ENCODE assay signal across 33 cellular contexts in the genomic region with DNA sequence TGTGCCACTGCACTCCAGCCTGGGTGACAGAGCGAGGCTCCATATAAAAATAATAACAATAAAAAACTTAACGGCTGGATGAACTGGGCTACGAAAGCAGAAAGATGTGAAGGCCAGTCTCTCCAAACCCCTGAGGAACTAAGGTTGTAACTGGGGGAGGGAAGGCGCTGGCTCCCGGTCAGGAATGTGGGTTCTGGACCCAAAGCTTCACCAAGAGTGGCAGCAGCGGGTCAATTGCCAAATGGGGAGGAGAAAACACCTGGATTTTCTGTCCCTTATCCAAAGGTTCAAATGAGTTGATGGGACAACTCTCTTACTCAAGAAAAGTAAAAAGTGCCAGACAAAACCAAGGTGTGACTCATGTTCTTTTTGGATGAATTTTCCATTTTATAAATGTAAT.
"Had no signal": no experiment of that assay in that cellular context is flagged by ENCODE, and none has a peak within 500 bp of the region (broad histone marks: within the 10 kb centered on the region; RNA-seq: fewer than 3 reads in every experiment).

No MANE protein-coding gene starts in this region.

- H3K4me3 Mint-ChIP-seq: activated B cell treated with CpG ODN at 0.5 μM for 24 hours; activated CD4-positive, alpha-beta memory T cell treated with anti-CD3 and anti-CD28 coated beads for 36 hours; activated CD4-positive, alpha-beta T cell treated with anti-CD3 and anti-CD28 coated beads, Interleukin-2, amount 10 ng/mL, durations not matched to agents 24 days and 14 days; activated CD8-positive, alpha-beta T cell treated with anti-CD3 and anti-CD28 coated beads for 36 hours; activated naive CD4-positive, alpha-beta T cell treated with anti-CD3 and anti-CD28 coated beads, Interleukin-2, amount 10 ng/mL, durations not matched to agents 7 days and 5 days; activated naive CD4-positive, alpha-beta T cell treated with anti-CD3 and anti-CD28 coated beads, Interleukin-2, amount 50 U/mL, for 24 hours; activated naive CD8-positive, alpha-beta T cell; activated naive CD8-positive, alpha-beta T cell treated with anti-CD3 and anti-CD28 coated beads, Interleukin-2, amount 10 ng/mL, durations not matched to agents 7 days and 5 days; activated naive CD8-positive, alpha-beta T cell treated with anti-CD3 and anti-CD28 coated beads, Interleukin-2, amount 50 U/mL, for 24 hours; activated T-cell treated with anti-CD3 and anti-CD28 coated beads, Interleukin-2, amount 50 U/mL, for 4 hours; activated T-cell treated with anti-CD3 and anti-CD28 coated beads, Interleukin-2, amount 50 U/mL, for 72 hours; activated T-helper 1 cell treated with anti-CD3 and anti-CD28 coated beads, Interleukin-12 subunit alpha, Interleukin-12 subunit beta, Interleukin-2, Interleukin-4 antibody, amounts not matched to agents 30 ng/mL and 10 ng/mL and 1 ng/mL, durations not matched to agents 14 hours and 24 hours and 36 hours; brain; T-cell; T-helper 2 cell treated with Interferon-gamma antibody and Interleukin-4, amounts not matched to agents 5 μg/mL and 100 μg/mL, for 36 hours had no signal

- H3K27ac Mint-ChIP-seq: activated B cell treated with CpG ODN at 0.5 μM for 24 hours; activated CD4-positive, alpha-beta memory T cell treated with anti-CD3 and anti-CD28 coated beads for 36 hours; activated CD4-positive, alpha-beta T cell treated with anti-CD3 and anti-CD28 coated beads, Interleukin-2, amount 10 ng/mL, durations not matched to agents 24 days and 14 days; activated CD8-positive, alpha-beta T cell treated with anti-CD3 and anti-CD28 coated beads for 36 hours; activated naive CD4-positive, alpha-beta T cell treated with anti-CD3 and anti-CD28 coated beads, Interleukin-2, amount 10 ng/mL, durations not matched to agents 7 days and 5 days; activated naive CD4-positive, alpha-beta T cell treated with anti-CD3 and anti-CD28 coated beads, Interleukin-2, amount 50 U/mL, for 24 hours; activated naive CD8-positive, alpha-beta T cell; activated naive CD8-positive, alpha-beta T cell treated with anti-CD3 and anti-CD28 coated beads, Interleukin-2, amount 10 ng/mL, durations not matched to agents 7 days and 5 days; activated T-cell treated with anti-CD3 and anti-CD28 coated beads, Interleukin-2, amount 50 U/mL, for 72 hours; activated T-helper 1 cell treated with anti-CD3 and anti-CD28 coated beads, Interleukin-12 subunit alpha, Interleukin-12 subunit beta, Interleukin-2, Interleukin-4 antibody, amounts not matched to agents 30 ng/mL and 10 ng/mL and 1 ng/mL, durations not matched to agents 14 hours and 24 hours and 36 hours; activated T-helper 2 cell treated with anti-CD3 and anti-CD28 coated beads, Interferon-gamma antibody, Interleukin-2, Interleukin-4, amounts not matched to agents 10 μg/mL and 5 μg/mL and 100 μg/mL, durations not matched to agents 14 hours and 24 hours and 36 hours; T-cell; T-helper 2 cell treated with Interferon-gamma antibody and Interleukin-4, amounts not matched to agents 5 μg/mL and 100 μg/mL, for 36 hours had no signal

- H3K4me1 Mint-ChIP-seq: activated B cell treated with CpG ODN at 0.5 μM for 24 hours; activated CD4-positive, alpha-beta T cell treated with anti-CD3 and anti-CD28 coated beads, Interleukin-2, amount 10 ng/mL, durations not matched to agents 24 days and 14 days; activated naive CD4-positive, alpha-beta T cell treated with anti-CD3 and anti-CD28 coated beads, Interleukin-2, amount 10 ng/mL, durations not matched to agents 7 days and 5 days; activated naive CD4-positive, alpha-beta T cell treated with anti-CD3 and anti-CD28 coated beads, Interleukin-2, amount 50 U/mL, for 24 hours; activated naive CD8-positive, alpha-beta T cell treated with anti-CD3 and anti-CD28 coated beads, Interleukin-2, amount 50 U/mL, for 24 hours; brain; T-cell had no signal

- H3K27me3 Mint-ChIP-seq: activated B cell treated with CpG ODN at 0.5 μM for 24 hours; activated CD4-positive, alpha-beta memory T cell treated with anti-CD3 and anti-CD28 coated beads for 36 hours; activated CD4-positive, alpha-beta T cell treated with anti-CD3 and anti-CD28 coated beads, Interleukin-2, amount 10 ng/mL, durations not matched to agents 24 days and 14 days; activated CD8-positive, alpha-beta T cell treated with anti-CD3 and anti-CD28 coated beads for 36 hours; activated naive CD4-positive, alpha-beta T cell treated with anti-CD3 and anti-CD28 coated beads, Interleukin-2, amount 10 ng/mL, durations not matched to agents 7 days and 5 days; activated naive CD4-positive, alpha-beta T cell treated with anti-CD3 and anti-CD28 coated beads, Interleukin-2, amount 50 U/mL, for 24 hours; activated naive CD8-positive, alpha-beta T cell; activated naive CD8-positive, alpha-beta T cell treated with anti-CD3 and anti-CD28 coated beads, Interleukin-2, amount 10 ng/mL, durations not matched to agents 7 days and 5 days; activated naive CD8-positive, alpha-beta T cell treated with anti-CD3 and anti-CD28 coated beads, Interleukin-2, amount 50 U/mL, for 24 hours; T-cell had no signal

- DNase-seq: activated B cell treated with CpG ODN at 0.5 μM for 24 hours; activated CD4-positive, alpha-beta memory T cell treated with anti-CD3 and anti-CD28 coated beads for 36 hours; activated CD4-positive, alpha-beta T cell treated with anti-CD3 and anti-CD28 coated beads for 4 hours; activated CD4-positive, alpha-beta T cell treated with anti-CD3 and anti-CD28 coated beads, Interleukin-2, amount 10 ng/mL, durations not matched to agents 24 days and 14 days; activated CD4-positive, alpha-beta T cell treated with anti-CD3 and anti-CD28 coated beads, Interleukin-2, amount 50 U/mL, for 1 hour; activated CD4-positive, alpha-beta T cell treated with anti-CD3 and anti-CD28 coated beads, Interleukin-2, amount 50 U/mL, for 4 hours; activated CD4-positive, CD25-positive, alpha-beta regulatory T cell treated with anti-CD3 and anti-CD28 coated beads, Interleukin-2, amount 50 U/mL, for 72 hours; activated CD8-positive, alpha-beta memory T cell treated with anti-CD3 and anti-CD28 coated beads, Interleukin-2, amount 50 U/mL, for 4 hours; activated CD8-positive, alpha-beta T cell treated with anti-CD3 and anti-CD28 coated beads for 36 hours; activated effector memory CD4-positive, alpha-beta T cell treated with Interleukin-2 at 50 U/mL for 16 hours; activated gamma-delta T cell; activated naive CD4-positive, alpha-beta T cell treated with anti-CD3 and anti-CD28 coated beads, Interleukin-2, amount 10 ng/mL, durations not matched to agents 7 days and 5 days; activated naive CD4-positive, alpha-beta T cell treated with Interleukin-2 at 50 U/mL for 16 hours; activated naive CD8-positive, alpha-beta T cell treated with anti-CD3 and anti-CD28 coated beads, Interleukin-2, amount 10 ng/mL, durations not matched to agents 7 days and 5 days; activated naive CD8-positive, alpha-beta T cell treated with anti-CD3 and anti-CD28 coated beads, Interleukin-2, amount 50 U/mL, for 24 hours; activated T-cell treated with anti-CD3 and anti-CD28 coated beads for 4 hours; activated T-cell treated with anti-CD3 and anti-CD28 coated beads, Interleukin-2, amount 50 U/mL, for 1 hour; activated T-cell treated with anti-CD3 and anti-CD28 coated beads, Interleukin-2, amount 50 U/mL, for 4 hours; activated T-cell treated with anti-CD3 and anti-CD28 coated beads, Interleukin-2, amount 50 U/mL, for 72 hours; anterior cingulate cortex; central memory CD4-positive, alpha-beta T cell; T-cell; T-helper 2 cell; T-helper 9 cell had no signal

- H3K27ac ChIP-seq: ascending aorta, cardiac muscle cell, VCaP had no signal

- ATAC-seq: activated CD8-positive, alpha-beta T cell treated with anti-CD3 and anti-CD28 coated beads for 36 hours; activated naive CD8-positive, alpha-beta T cell treated with anti-CD3 and anti-CD28 coated beads, Interleukin-2, amount 50 U/mL, for 24 hours; activated T-cell treated with anti-CD3 and anti-CD28 coated beads, Interleukin-2, amount 50 U/mL, for 4 hours; activated T-cell treated with anti-CD3 and anti-CD28 coated beads, Interleukin-2, amount 50 U/mL, for 72 hours; T-cell had no signal

- H3K27me3 ChIP-seq: ascending aorta, cardiac muscle cell had no signal

- H3K4me3 ChIP-seq: ascending aorta, cardiac muscle cell had no signal

- H3K9me3 ChIP-seq: ascending aorta had no signal

- H3K4me1 ChIP-seq: ascending aorta had no signal

- H3K9me3 Mint-ChIP-seq: activated B cell treated with CpG ODN at 0.5 μM for 24 hours; activated CD4-positive, alpha-beta memory T cell treated with anti-CD3 and anti-CD28 coated beads for 36 hours; activated CD4-positive, alpha-beta T cell treated with anti-CD3 and anti-CD28 coated beads, Interleukin-2, amount 10 ng/mL, durations not matched to agents 24 days and 14 days; activated CD8-positive, alpha-beta T cell treated with anti-CD3 and anti-CD28 coated beads for 36 hours; activated naive CD4-positive, alpha-beta T cell treated with anti-CD3 and anti-CD28 coated beads, Interleukin-2, amount 10 ng/mL, durations not matched to agents 7 days and 5 days; activated naive CD4-positive, alpha-beta T cell treated with anti-CD3 and anti-CD28 coated beads, Interleukin-2, amount 50 U/mL, for 24 hours; activated naive CD8-positive, alpha-beta T cell treated with anti-CD3 and anti-CD28 coated beads, Interleukin-2, amount 10 ng/mL, durations not matched to agents 7 days and 5 days; activated naive CD8-positive, alpha-beta T cell treated with anti-CD3 and anti-CD28 coated beads, Interleukin-2, amount 50 U/mL, for 24 hours; activated T-cell treated with anti-CD3 and anti-CD28 coated beads, Interleukin-2, amount 50 U/mL, for 4 hours; activated T-cell treated with anti-CD3 and anti-CD28 coated beads, Interleukin-2, amount 50 U/mL, for 72 hours; activated T-helper 1 cell treated with anti-CD3 and anti-CD28 coated beads, Interleukin-12 subunit alpha, Interleukin-12 subunit beta, Interleukin-2, Interleukin-4 antibody, amounts not matched to agents 30 ng/mL and 10 ng/mL and 1 ng/mL, durations not matched to agents 14 hours and 24 hours and 36 hours; activated T-helper 2 cell treated with anti-CD3 and anti-CD28 coated beads, Interferon-gamma antibody, Interleukin-2, Interleukin-4, amounts not matched to agents 10 μg/mL and 5 μg/mL and 100 μg/mL, durations not matched to agents 14 hours and 24 hours and 36 hours; T-cell; T-helper 2 cell treated with Interferon-gamma antibody and Interleukin-4, amounts not matched to agents 5 μg/mL and 100 μg/mL, for 36 hours had no signal
